Comparison of ENCODE assay signal across 8 cellular contexts in the genomic region with DNA sequence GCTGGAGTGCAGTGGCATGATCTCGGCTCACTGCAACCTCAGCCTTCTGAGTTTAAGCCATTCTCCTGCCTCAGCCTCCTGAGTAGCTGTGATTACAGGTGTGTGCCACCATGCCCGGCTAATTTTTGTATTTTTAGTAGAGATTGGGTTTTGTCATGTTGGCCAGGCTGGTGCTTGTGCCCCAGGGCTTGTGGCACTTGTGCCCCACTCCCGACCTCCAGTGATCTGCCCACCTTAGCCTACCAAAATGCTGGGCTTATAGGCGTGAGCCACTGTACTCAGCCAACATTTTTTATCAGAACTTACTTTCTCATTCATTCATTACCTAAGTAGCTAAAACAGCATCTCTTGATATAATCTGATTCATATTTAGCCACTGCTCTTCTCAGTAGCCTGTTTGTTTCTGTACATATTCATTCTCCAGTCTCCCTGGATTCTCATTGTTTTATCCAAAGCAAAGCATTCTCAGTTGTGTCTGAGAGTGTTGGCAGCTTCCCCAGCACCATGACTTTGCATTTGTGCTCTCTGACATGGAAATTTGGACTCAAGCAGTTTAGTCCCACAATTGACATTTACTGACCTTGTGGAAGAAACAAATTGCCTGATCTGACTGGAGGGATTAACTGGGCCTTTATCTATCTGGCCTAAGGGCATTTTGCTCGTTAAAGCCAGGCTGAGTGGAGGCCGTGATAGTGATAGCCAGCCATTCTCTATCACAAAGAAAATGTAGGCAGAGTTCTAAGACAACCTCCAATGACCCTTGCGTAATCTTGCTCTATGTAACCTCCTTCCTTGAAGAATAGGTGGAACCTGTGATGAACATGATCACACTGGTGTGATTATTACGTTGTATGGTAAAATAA. TPM values are rescaled to one million over a fixed set of nuclear protein-coding genes. Genes with fewer than 3 reads are reported as not detected.
DNase-seq lines count a peak whose midpoint lies in the region; ATAC-seq and TF ChIP-seq lines count a peak whose summit lies in the region.

No MANE protein-coding gene starts in this region.

- CTCF ChIA-PET in IMR-90 (lab: Yijun Ruan, JAX), result interaction anchor here (0.8 kb wide), 2 partner anchors 80 to 114 kb away, joined by 3 read pairs; no protein-coding TSS in a partner anchor

- TF ChIP-seq RAD21 in IMR-90 (IDR thresholded peaks at IDR 0.05; ENCODE audit: low read length), result no peak

- TF ChIP-seq CTCF in IMR-90 (conservative IDR thresholded peaks at IDR 0.05; ENCODE audit: low read depth, low read length), result no peak

- H4K20me1 ChIP-seq in IMR-90 (ENCODE audit: insufficient read depth, low read length), result no peaks in the 10 kb centered on the region

- H3K36me3 ChIP-seq in IMR-90 (ENCODE audit: control insufficient read depth, insufficient read depth, low read length), result no peaks in the 10 kb centered on the region

- intact Hi-C loops in IMR-90 (cut with micrococcal nuclease), result no loop called here

- peak overlapping the region; percentile 65 to 96; a peak in 3 of 4 replicates for H4K8ac ChIP-seq in IMR-90 (ENCODE audit: low read depth in 2 of 2, low read length in 2 of 2)

- peak overlapping the region; percentile 89; the same call in 2 of the 3 replicates for H2BK15ac ChIP-seq in IMR-90 (ENCODE audit: low read depth, low read length)

- H2AFZ ChIP-seq in IMR-90 (replicated peaks; ENCODE audit: low read length, poor library complexity), result peak overlapping the region; percentile 78

- in situ Hi-C loops in IMR-90 (cut with MboI; ENCODE audit: low sequenced_read_pairs), result no loop called here

- H3K9ac ChIP-seq in IMR-90 (ENCODE audit: low read depth, low read length), result peak overlapping the region; percentile 45; the same call in 1 of the 2 replicates

- no peak for TF ChIP-seq POLR2A in IMR-90 (IDR thresholded peaks at IDR 0.05; ENCODE audit: low read depth, low read length)

- peak overlapping the region; percentile 87 for H3K14ac ChIP-seq in IMR-90 (replicated peaks; ENCODE audit: low read depth, low read length)

- no peaks in the 10 kb centered on the region for H3K27me3 ChIP-seq in IMR-90 (ENCODE audit: control insufficient read depth, insufficient read depth, low read length)

- peak overlapping the region; percentile 98 for H2BK120ac ChIP-seq in IMR-90 (ENCODE audit: low read depth, low read length)

- H3K9me3 ChIP-seq in IMR-90 (ENCODE audit: control insufficient read depth, insufficient read depth, low read length), result 0 out of 2 replicates have a peak, but pooled peaks cover 2% of the 10 kb centered on the region

- H3K4ac ChIP-seq in IMR-90 (ENCODE audit: low read depth, low read length), result peak overlapping the region; percentile 94

- H3K9me1 ChIP-seq in IMR-90 (ENCODE audit: insufficient read depth, low read length), result no peaks in the 10 kb centered on the region

- ATAC-seq in IMR-90 (ENCODE audit: low read depth), result peak; percentile 91
- ATAC-seq in left lobe of liver, result peak; percentile 95
- no peak for ATAC-seq in HG03159 (IDR thresholded peaks at IDR 0.05; ENCODE audit: unreplicated experiment)

- H2BK5ac ChIP-seq in IMR-90 (ENCODE audit: low read depth, low read length, poor library complexity, severe bottlenecking), result peak overlapping the region; percentile 99

- H2AK5ac ChIP-seq in IMR-90 (ENCODE audit: low read depth, low read length), result peak overlapping the region; percentile 91; the same call in 1 of the 2 replicates

- peak overlapping the region; percentile 44 for H2AK9ac ChIP-seq in IMR-90 (replicated peaks; ENCODE audit: low read depth, low read length, poor library complexity)

- peak overlapping the region; percentile 93 for H4K5ac ChIP-seq in IMR-90 (ENCODE audit: low read depth, low read length)

- H3K4me1 ChIP-seq in IMR-90 (ENCODE audit: control insufficient read depth, insufficient read depth, low read length), result peaks cover 10% of the 10 kb centered on the region

- peak overlapping the region; percentile 91 for H3K23ac ChIP-seq in IMR-90 (ENCODE audit: low read depth, low read length)

- no peak overlapping the region for H3K4me3 ChIP-seq in IMR-90 (ENCODE audit: insufficient read depth, low read depth, low read length)

- no TSS peak for BruUV-seq in IMR-90 (replicated peaks; lab: Mats Ljungman, UMichigan)

- peak overlapping the region; percentile 94 for H3K18ac ChIP-seq in IMR-90 (ENCODE audit: low read depth, low read length)

- DNase-seq in IMR-90 (peak; percentile 95), caudate nucleus (lab: John Stamatoyannopoulos, UW) (peak in 58 of 61 donors; percentile 1 to 90 (median 67)), left lobe of liver (ENCODE audit: low spot score) (peak; percentile 84), superior temporal gyrus (ENCODE audit: extremely low spot score) (peak; percentile 98), NCI-H345 (lab: John Stamatoyannopoulos, UW) (no peak), NCI-H2107 (lab: John Stamatoyannopoulos, UW) (no peak)
- DNase-seq in activated CD8-positive, alpha-beta memory T cell treated with anti-CD3 and anti-CD28 coated beads for 24 hours, result no peak

- no peaks in the 10 kb centered on the region for H3K79me1 ChIP-seq in IMR-90 (ENCODE audit: low read depth in 1 of 2, low read length in 2 of 2)

- H2BK20ac ChIP-seq in IMR-90 (ENCODE audit: low read depth, low read length), result peak overlapping the region; percentile 94

- H3K56ac ChIP-seq in IMR-90 (ENCODE audit: extremely low read depth, insufficient read depth, low read length), result peak overlapping the region; percentile 72

- peak overlapping the region; percentile 7; the same call in 1 of the 2 replicates for H3K4me2 ChIP-seq in IMR-90 (ENCODE audit: low read depth, low read length)

- H3K27ac ChIP-seq in IMR-90 (ENCODE audit: insufficient read depth, low read length) (peak overlapping the region; percentile 97), caudate nucleus (ENCODE audit: low read depth, low read length) (peak overlapping the region; percentile 94)

- peak overlapping the region; percentile 88 for H4K91ac ChIP-seq in IMR-90 (ENCODE audit: insufficient read depth, low read depth, low read length)

- no CpG with 5 or more reads among the region's 8 CpGs for WGBS in IMR-90 (ENCODE audit: extremely low coverage in 2 of 2, insufficient read length in 1 of 2), 2 experiments

- POLR2A ChIA-PET in IMR-90 (lab: Charles Lee; ENCODE audit: unreplicated experiment), result no interaction called here

- dilution Hi-C loops in IMR-90 (cut with HindIII; ENCODE audit: low sequenced_read_pairs, unreplicated experiment), result no loop called here

TF ChIP-seq in IMR-90, 13 proteins besides CTCF, POLR2A, EP300 and RAD21:
- TF ChIP-seq NFE2L2 (IDR thresholded peaks at IDR 0.05; ENCODE audit: low read depth, low read length) (peak; percentile 97), CEBPB (IDR thresholded peaks at IDR 0.05; ENCODE audit: low read depth, low read length) (peak; percentile 92), RFX5 (IDR thresholded peaks at IDR 0.05; ENCODE audit: low read depth, low read length) (no peak), MAFK (IDR thresholded peaks at IDR 0.05; ENCODE audit: low read depth, low read length) (peak; percentile 75)

RNA-seq across cellular contexts. Expression of gene AKR1B15, which starts 44.9 kb away (rescaled TPM):
- total RNA-seq in IMR-90 (2012; rRNA removed) (not detected in 2 replicates), left lobe of liver (not detected)
- polyA plus RNA-seq in IMR-90 (2012; rRNA removed), result not detected in 2 replicates
- polyA plus RNA-seq in IMR-90 (2012; cell fraction: cytosol; rRNA removed), result not detected in 2 replicates
- polyA plus RNA-seq in IMR-90 (2012; cell fraction: nucleus; rRNA removed; ENCODE audit: low replicate concordance), result not detected in 2 replicates

RNA-seq across cellular contexts. Expression of gene BPGM, which starts 52.9 kb away (rescaled TPM):
- total RNA-seq in IMR-90 (2012; rRNA removed), result 18.8 and 32.8 TPM in 2 replicates
- 16.8 and 20.0 TPM in 2 replicates for polyA plus RNA-seq in IMR-90 (2012; rRNA removed)
- polyA plus RNA-seq in IMR-90 (2012; cell fraction: cytosol; rRNA removed), result 5.1 and 9.8 TPM in 2 replicates
- polyA plus RNA-seq in IMR-90 (2012; cell fraction: nucleus; rRNA removed; ENCODE audit: low replicate concordance), result 1.6 and 14.7 TPM in 2 replicates
- 5.9 TPM for total RNA-seq in left lobe of liver

Comparison
In these comparisons a context has a peak if more than half of its experiments do, and no peak if none do; other contexts are left out.
1. DNase-seq: peak in IMR-90 (single experiment), caudate nucleus (58 of 61), left lobe of liver (single experiment) and superior temporal gyrus (single experiment); none in NCI-H345 (single experiment), activated CD8-positive, alpha-beta memory T cell treated with anti-CD3 and anti-CD28 coated beads for 24 hours (single experiment) and NCI-H2107 (single experiment).